In the genomic region with DNA sequence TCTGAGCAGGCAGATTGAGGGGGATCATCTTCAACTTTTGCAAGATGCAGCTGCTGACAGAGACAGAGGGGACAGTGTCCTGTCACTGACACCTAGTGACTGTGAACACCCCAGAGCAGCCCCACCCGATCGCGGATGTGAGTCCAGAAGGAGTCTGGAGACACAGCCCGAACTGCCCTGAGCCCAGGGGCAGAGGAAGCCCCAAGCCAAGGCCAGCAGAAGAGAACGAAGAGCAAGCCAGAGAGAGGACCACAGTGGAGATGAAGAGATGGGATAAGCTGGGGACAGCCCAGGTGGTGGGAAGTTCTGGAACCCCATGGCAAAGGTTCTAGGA, we compare ENCODE assay signal across 28 cellular contexts. TPM values are rescaled to one million over a fixed set of nuclear protein-coding genes. Genes with fewer than 3 reads are reported as not detected.
DNase-seq lines count a peak whose midpoint lies in the region; ATAC-seq and TF ChIP-seq lines count a peak whose summit lies in the region.
"Had no signal": no experiment of that assay in that cellular context is flagged by ENCODE, and none has a peak within 500 bp of the region (broad histone marks: within the 10 kb centered on the region; RNA-seq: fewer than 3 reads in every experiment).

No MANE protein-coding gene starts in this region.

- no peak overlapping the region for H3K4me3 Mint-ChIP-seq in natural killer cell
- H3K4me3 Mint-ChIP-seq in natural killer cell treated with Interleukin-12 subunit alpha and Interleukin-12 subunit beta and Interleukin-15 and Interleukin-18, amount 100 ng/mL, for 72 hours, result no peak overlapping the region
- no peak overlapping the region for H3K4me3 Mint-ChIP-seq in T-cell
- no peak overlapping the region for H3K4me3 Mint-ChIP-seq in neural crest cell
- H3K4me3 Mint-ChIP-seq: T-helper 1 cell treated with Interleukin-12 subunit alpha and Interleukin-12 subunit beta and Interleukin-4 antibody, amounts not matched to agents 30 μg/mL and 1 μg/mL, for 36 hours had no signal

- TF ChIP-seq CTCF in natural killer cell (IDR thresholded peaks at IDR 0.05), result no peak
- TF ChIP-seq CTCF in neural crest cell (conservative IDR thresholded peaks at IDR 0.05), result no peak

- intact Hi-C loops in natural killer cell (cut with micrococcal nuclease), result loop anchor here (5.0 kb wide), 1 partner anchor 494 kb away; no protein-coding TSS in a partner anchor

- CTCF ChIA-PET in T-cell (lab: Charles Lee), result interaction anchor here (0.5 to 2.0 kb wide), 3 partner anchors 141 to 160 kb away, joined by 3 to 11 read pairs (median 4); no protein-coding TSS in a partner anchor

- POLR2A ChIA-PET in T-cell (lab: Charles Lee), result no interaction called here

- H3K9me3 Mint-ChIP-seq in natural killer cell (no peaks in the 10 kb centered on the region), T-cell (no peaks in the 10 kb centered on the region), neural crest cell (no peaks in the 10 kb centered on the region)
- no peaks in the 10 kb centered on the region for H3K9me3 Mint-ChIP-seq in natural killer cell treated with Interleukin-12 subunit alpha and Interleukin-12 subunit beta and Interleukin-15 and Interleukin-18, amount 100 ng/mL, for 72 hours
- H3K9me3 Mint-ChIP-seq: T-helper 1 cell treated with Interleukin-12 subunit alpha and Interleukin-12 subunit beta and Interleukin-4 antibody, amounts not matched to agents 30 μg/mL and 1 μg/mL, for 36 hours had no signal

- H3K36me3 Mint-ChIP-seq in natural killer cell (no peaks in the 10 kb centered on the region), T-cell (no peaks in the 10 kb centered on the region), neural crest cell (ENCODE audit: low read depth) (no peaks in the 10 kb centered on the region)
- H3K36me3 Mint-ChIP-seq in natural killer cell treated with Interleukin-12 subunit alpha and Interleukin-12 subunit beta and Interleukin-15 and Interleukin-18, amount 100 ng/mL, for 72 hours, result no peaks in the 10 kb centered on the region

- peak overlapping the region; percentile 17 to 83 for H3K27ac Mint-ChIP-seq in natural killer cell
- H3K27ac Mint-ChIP-seq in natural killer cell treated with Interleukin-12 subunit alpha and Interleukin-12 subunit beta and Interleukin-15 and Interleukin-18, amount 100 ng/mL, for 72 hours, result peak overlapping the region in 1 of 2 donors; percentile 61
- H3K27ac Mint-ChIP-seq in T-cell, result peak overlapping the region; percentile 62 to 79
- H3K27ac Mint-ChIP-seq in neural crest cell (ENCODE audit: unreplicated experiment), result peak overlapping the region; percentile 94
- H3K27ac Mint-ChIP-seq: T-helper 1 cell treated with Interleukin-12 subunit alpha and Interleukin-12 subunit beta and Interleukin-4 antibody, amounts not matched to agents 30 μg/mL and 1 μg/mL, for 36 hours had no signal

- H3K27me3 Mint-ChIP-seq in natural killer cell (ENCODE audit: low read depth in 2 of 2) (no peaks in the 10 kb centered on the region), T-cell (no peaks in the 10 kb centered on the region), neural crest cell (ENCODE audit: low read depth) (no peaks in the 10 kb centered on the region)
- H3K27me3 Mint-ChIP-seq in natural killer cell treated with Interleukin-12 subunit alpha and Interleukin-12 subunit beta and Interleukin-15 and Interleukin-18, amount 100 ng/mL, for 72 hours, result no peaks in the 10 kb centered on the region

- ATAC-seq in natural killer cell, result no peak
- no peak for ATAC-seq in natural killer cell treated with Interleukin-12 subunit alpha and Interleukin-12 subunit beta and Interleukin-15 and Interleukin-18, amount 100 ng/mL, for 72 hours
- ATAC-seq in T-cell (replicated peaks in 1 of 4), result no peak
- no peak for ATAC-seq in GM18858 (IDR thresholded peaks at IDR 0.05; ENCODE audit: unreplicated experiment)
- ATAC-seq in HG02973 (IDR thresholded peaks at IDR 0.05; ENCODE audit: unreplicated experiment), result no peak
- ATAC-seq: heart right ventricle had no signal

- DNase-seq in natural killer cell (no peak), T-cell (peak in 1 of 34 experiments; percentile 12), neural crest cell (ENCODE audit: low read depth, low spot score) (no peak), dedifferentiated amniotic fluid mesenchymal stem cell (ENCODE audit: extremely low spot score) (no peak)
- DNase-seq in natural killer cell treated with Interleukin-12 subunit alpha and Interleukin-12 subunit beta and Interleukin-15 and Interleukin-18, amount 100 ng/mL, for 72 hours (ENCODE audit: low spot score), result no peak
- DNase-seq: activated CD4-positive, alpha-beta T cell treated with anti-CD3 and anti-CD28 coated beads for 1 hour; activated naive CD4-positive, alpha-beta T cell treated with anti-CD3 and anti-CD28 coated beads, Interleukin-2, amount 50 U/mL, for 16 hours; esophagus squamous epithelium; foreskin melanocyte; GM23248; heart right ventricle; kidney glomerular epithelial cell; NCI-H1417 treated with DMSO at 0.1 percent for 48 hours; NCI-H2081; NCI-H2227 treated with DMSO at 0.1 percent for 48 hours; occipital lobe; small intestine; upper lobe of left lung had no signal

- H3K4me1 Mint-ChIP-seq in natural killer cell (peaks cover 7 to 16% of the 10 kb centered on the region in 2 donors), T-cell (peaks cover 0 to 5% (median 4%) of the 10 kb centered on the region in 3 donors), neural crest cell (peaks cover 17% of the 10 kb centered on the region)
- peaks cover 4 to 9% of the 10 kb centered on the region in 2 donors for H3K4me1 Mint-ChIP-seq in natural killer cell treated with Interleukin-12 subunit alpha and Interleukin-12 subunit beta and Interleukin-15 and Interleukin-18, amount 100 ng/mL, for 72 hours (ENCODE audit: low read depth in 2 of 2)

RNA-seq across cellular contexts. Expression of gene LRTM2, which starts 21.7 kb away (rescaled TPM):
- total RNA-seq in natural killer cell (not detected), T-cell (not detected), neural crest cell (0.19 TPM in 1 of 2 replicates, not detected in the other)
- total RNA-seq in natural killer cell treated with Interleukin-12 subunit alpha and Interleukin-12 subunit beta and Interleukin-15 and Interleukin-18, amount 100 ng/mL, for 72 hours, result not detected
- total RNA-seq: activated CD8-positive, alpha-beta memory T cell treated with anti-CD3 and anti-CD28 coated beads for 36 hours; ascending aorta; cardiac muscle cell; dermis microvascular lymphatic vessel endothelial cell; esophagus squamous epithelium; GM23248; heart right ventricle; lung; SJSA1; subcutaneous adipose tissue; upper lobe of left lung had no signal
